Comparison of ENCODE assay signal across 8 cellular contexts in genomic region chr4:140049024-140049923, GRCh38.
DNase-seq lines count a peak whose midpoint lies in the region; ATAC-seq and TF ChIP-seq lines count a peak whose summit lies in the region.

No MANE protein-coding gene starts in this region.

- H2BK5ac ChIP-seq in trophoblast cell (ENCODE audit: low read depth, low read length, poor library complexity): peak overlapping the region; percentile 12

- H4K12ac ChIP-seq in trophoblast cell (ENCODE audit: low read depth, low read length): no peak overlapping the region

- no peak overlapping the region for H2AFZ ChIP-seq in trophoblast cell (ENCODE audit: insufficient read depth, low read length, poor library complexity)

- H3K4ac ChIP-seq in trophoblast cell (ENCODE audit: low read depth, low read length): no peak overlapping the region

- no peaks in the 10 kb centered on the region for H3K36me3 ChIP-seq in ascending aorta
- no peaks in the 10 kb centered on the region for H3K36me3 ChIP-seq in trophoblast cell (ENCODE audit: control insufficient read depth in 1 of 2, insufficient read depth in 2 of 2, low read length in 2 of 2)

- H4K8ac ChIP-seq in trophoblast cell (ENCODE audit: low read depth, low read length): no peak overlapping the region

- peak in 1 of 3 experiments; percentile 30 for TF ChIP-seq CTCF in ascending aorta (IDR thresholded peaks at IDR 0.05)

- H2BK120ac ChIP-seq in trophoblast cell (ENCODE audit: insufficient read depth, low read length, poor library complexity): no peak overlapping the region

- H3K14ac ChIP-seq in trophoblast cell (ENCODE audit: low read length): no peak overlapping the region

- no peaks in the 10 kb centered on the region for H3K27me3 ChIP-seq in ascending aorta
- no peaks in the 10 kb centered on the region for H3K27me3 ChIP-seq in trophoblast cell (ENCODE audit: insufficient read depth, low read length)

- H3K9me3 ChIP-seq in ascending aorta: no peaks in the 10 kb centered on the region
- H3K9me3 ChIP-seq in trophoblast cell (ENCODE audit: insufficient read depth, low read depth, low read length): no peaks in the 10 kb centered on the region

- peak overlapping the region; percentile 69 for H3K4me2 ChIP-seq in trophoblast cell (ENCODE audit: low read length)

- H4K91ac ChIP-seq in trophoblast cell (ENCODE audit: low read depth, low read length): no peak overlapping the region

- H3K18ac ChIP-seq in trophoblast cell (ENCODE audit: low read length): no peak overlapping the region

- H3K23ac ChIP-seq in trophoblast cell (ENCODE audit: low read length): no peak overlapping the region

- H3K27ac ChIP-seq in ascending aorta (peak overlapping the region; percentile 67 to 71), trophoblast cell (ENCODE audit: low read depth, low read length) (peak overlapping the region; percentile 35)

- DNase-seq in M059J (ENCODE audit: low read depth) (peak; percentile 49), SHP77 (lab: John Stamatoyannopoulos, UW) (peak; percentile 78 to 86), ascending aorta (ENCODE audit: low spot score in 2 of 2) (peak; percentile 18 to 71), left ventricle myocardium superior (peak; percentile 49), trophoblast cell (peak; percentile 37 to 59), 8988T (no peak)

- H2AK5ac ChIP-seq in trophoblast cell (ENCODE audit: low read length): no peak overlapping the region

- no peak overlapping the region for H2BK12ac ChIP-seq in trophoblast cell (ENCODE audit: low read length)

- WGBS in trophoblast cell (ENCODE audit: extremely low coverage, insufficient coverage, insufficient read length): no CpG with 5 or more reads among the region's 14 CpGs

- intact Hi-C loops in ascending aorta (cut with DNase I): loop anchor here (5.0 kb wide), 2 partner anchors 77 to 203 kb away; no protein-coding TSS in a partner anchor
- intact Hi-C loops in left ventricle myocardium superior (cut with micrococcal nuclease): no loop called here

- H3K79me1 ChIP-seq in trophoblast cell (ENCODE audit: low read length): peaks cover 17% of the 10 kb centered on the region

- peaks cover 3 to 9% of the 10 kb centered on the region in 2 donors for H3K4me1 ChIP-seq in ascending aorta
- H3K4me1 ChIP-seq in trophoblast cell (ENCODE audit: control insufficient read depth in 1 of 2, insufficient read depth in 2 of 2, low read length in 2 of 2): peaks cover 15 to 32% of the 10 kb centered on the region in 2 experiments

- peaks cover 6% of the 10 kb centered on the region for H3K79me2 ChIP-seq in trophoblast cell (ENCODE audit: control insufficient read depth, insufficient read depth, low read length, poor library complexity)

- ATAC-seq in GM18498 (IDR thresholded peaks at IDR 0.05; ENCODE audit: unreplicated experiment) (peak; percentile 72), left ventricle myocardium superior (peak; percentile 84), GM18520 (IDR thresholded peaks at IDR 0.05; ENCODE audit: unreplicated experiment) (no peak)

- no peak overlapping the region for H3K9ac ChIP-seq in trophoblast cell (ENCODE audit: low read length)

- H3K4me3 ChIP-seq in ascending aorta: peak overlapping the region; percentile 52 to 62
- H3K4me3 ChIP-seq in trophoblast cell (ENCODE audit: low read depth, low read length): no peak overlapping the region
